In genomic region chr1:77888429-77889239, GRCh38 we compare ENCODE assay signal across 8 cellular contexts. TPM values are rescaled to one million over a fixed set of nuclear protein-coding genes. Genes with fewer than 3 reads are reported as not detected.
A peak's percentile ranks its signal among the peaks of the same experiment; 100 is the strongest.
DNase-seq lines count a peak whose midpoint lies in the region; ATAC-seq, FAIRE-seq and TF ChIP-seq lines count a peak whose summit lies in the region.
"Had no signal": no experiment of that assay in that cellular context is flagged by ENCODE, and none has a peak within 500 bp of the region (broad histone marks: within the 10 kb centered on the region; RNA-seq: fewer than 3 reads in every experiment).

Gene NEXN, plus strand, starts transcription at chr1:77888624. Its CDS starts 27,483 bp downstream, at chr1:77916107.

- H3K4me2 ChIP-seq in OCI-LY1 (ENCODE audit: low read length), result peak within 1 kb of the TSS; percentile 77

- 0 out of 3 replicates have a peak, but pooled peaks have one; percentile 0 for TF ChIP-seq CTCF in GM12872 (IDR thresholded peaks at IDR 0.05; ENCODE audit: insufficient read depth, low read depth, low read length)
- TF ChIP-seq CTCF in HFFc6 (IDR thresholded peaks at IDR 0.05), result no peak
- no peak for TF ChIP-seq CTCF in OCI-LY1 (IDR thresholded peaks at IDR 0.05; ENCODE audit: low read length)
- TF ChIP-seq CTCF in ascending aorta (IDR thresholded peaks at IDR 0.05), result no peak
- TF ChIP-seq CTCF in pancreas (IDR thresholded peaks at IDR 0.05), result no peak

- no peaks in the 10 kb centered on the region for H4K20me1 ChIP-seq in OCI-LY1 (ENCODE audit: insufficient read depth, low read length)

- H2AFZ ChIP-seq in OCI-LY1 (ENCODE audit: low read length), result no peak within 1 kb of the TSS

- H3K27ac Mint-ChIP-seq in HFFc6, result peak within 1 kb of the TSS; percentile 95

- peak; percentile 67 for DNase-seq in HFFc6
- peak; percentile 49 to 91 for DNase-seq in ascending aorta (ENCODE audit: low spot score in 2 of 2)
- peak; percentile 94 for DNase-seq in left ventricle myocardium superior
- DNase-seq in pancreas, result peak; percentile 76 to 89 (median 81)
- DNase-seq in NCI-H2196 (lab: John Stamatoyannopoulos, UW; ENCODE audit: unreplicated experiment), result no peak

- intact Hi-C loops in ascending aorta (cut with DNase I) (loop anchor here (1.0 to 2.0 kb wide), 4 partner anchors 56 to 205 kb away; partner anchors contain the start of gene MIGA1), left ventricle myocardium superior (cut with micrococcal nuclease) (loop anchor here (5.0 kb wide), 1 partner anchor 56 kb away; no protein-coding TSS in a partner anchor), pancreas (cut with DNase I) (no loop called here)

- peaks cover 15% of the 10 kb centered on the region for H3K4me1 ChIP-seq in OCI-LY1 (ENCODE audit: insufficient read depth, low read length, severe bottlenecking)
- peaks cover 2 to 8% of the 10 kb centered on the region in 2 donors for H3K4me1 ChIP-seq in ascending aorta
- H3K4me1 ChIP-seq in pancreas, result peaks cover 0 to 7% (median 0%) of the 10 kb centered on the region in 3 donors

- H3K9ac ChIP-seq in OCI-LY1 (ENCODE audit: low read length), result peak within 1 kb of the TSS; percentile 32; the same call in 1 of the 2 replicates

- peaks cover 52% of the 10 kb centered on the region for H3K36me3 Mint-ChIP-seq in HFFc6 (ENCODE audit: low read depth)

- no peak for FAIRE-seq in pancreas (lab: Jason Lieb, UNC)
- FAIRE-seq: endometrium had no signal

- 0 to 1% methylated on average over 52 to 62 of the region's 62 CpGs for WGBS in pancreas, 2 donors

- ATAC-seq in left ventricle myocardium superior (peak; percentile 91), pancreas (peak; percentile 83 to 88 (median 86))

- H3K27me3 ChIP-seq in OCI-LY1 (ENCODE audit: insufficient read depth, low read length) (no peaks in the 10 kb centered on the region; the same call in 1 of the 2 replicates), ascending aorta (no peaks in the 10 kb centered on the region), pancreas (no peaks in the 10 kb centered on the region)

- no peaks in the 10 kb centered on the region for H3K36me3 ChIP-seq in OCI-LY1 (ENCODE audit: insufficient read depth, low read length)
- peaks cover 9 to 22% of the 10 kb centered on the region in 2 donors for H3K36me3 ChIP-seq in ascending aorta
- H3K36me3 ChIP-seq in pancreas, result no peaks in the 10 kb centered on the region

- H3K27me3 Mint-ChIP-seq in HFFc6 (ENCODE audit: insufficient read depth), result peaks cover 2% of the 10 kb centered on the region; the same call in 1 of the 2 replicates

- no peaks in the 10 kb centered on the region for H3K9me3 Mint-ChIP-seq in HFFc6

- H3K9me3 ChIP-seq in OCI-LY1 (ENCODE audit: low read length), result no peaks in the 10 kb centered on the region
- H3K9me3 ChIP-seq in ascending aorta, result no peaks in the 10 kb centered on the region
- H3K9me3 ChIP-seq in pancreas, result no peaks in the 10 kb centered on the region

- H3K27ac ChIP-seq in OCI-LY1 (ENCODE audit: low read depth, low read length, poor library complexity, severe bottlenecking), result no peak within 1 kb of the TSS
- H3K27ac ChIP-seq in ascending aorta, result peak within 1 kb of the TSS; percentile 86 to 98
- H3K27ac ChIP-seq in pancreas, result peak within 1 kb of the TSS; percentile 73 to 93 (median 88)

- H3K4me1 Mint-ChIP-seq in HFFc6 (ENCODE audit: low read depth), result peaks cover 68% of the 10 kb centered on the region

- H3K79me2 ChIP-seq in OCI-LY1 (ENCODE audit: insufficient read depth, low read length), result no peaks in the 10 kb centered on the region

- H3K4me3 Mint-ChIP-seq in HFFc6, result peak within 1 kb of the TSS; percentile 94

- H3K4me3 ChIP-seq in OCI-LY1 (ENCODE audit: low read depth, low read length, poor library complexity, severe bottlenecking), result peak within 1 kb of the TSS; percentile 56
- peak within 1 kb of the TSS; percentile 70 to 95 for H3K4me3 ChIP-seq in ascending aorta
- H3K4me3 ChIP-seq in pancreas, result peak within 1 kb of the TSS; percentile 70 to 76 (median 72)

- H3K9me2 ChIP-seq in OCI-LY1 (ENCODE audit: low read depth, low read length), result no peaks in the 10 kb centered on the region

- H3F3A ChIP-seq in OCI-LY1 (ENCODE audit: insufficient read depth, low read length), result no peaks in the 10 kb centered on the region

RNA-seq across cellular contexts. Expression of gene NEXN, which starts in this region (rescaled TPM):
- 10 to 100 TPM; 51.9 to 64.6 (median 56.5) TPM for total RNA-seq in HFFc6 (2021; fragmentation: NEBNext Ultra II Directional; extraction: Animal tissue kit (Norgen Biotek cat#: 25700))
- total RNA-seq in ascending aorta (38.2 TPM), left ventricle myocardium superior (365 TPM), pancreas (1 to 10 TPM; 2.1 to 6.7 (median 2.6) TPM)
- polyA plus RNA-seq in pancreas, result 1 to 10 TPM; 3.4 to 7.5 TPM

Comparison
In these comparisons a context has a peak if more than half of its experiments do, and no peak if none do; other contexts are left out.
1. intact Hi-C loops: an anchor here in ascending aorta (1.0 to 2.0 kb wide) and left ventricle myocardium superior (5.0 kb wide); none called in pancreas.